8 cellular contexts compared by ENCODE assay signal in genomic region chr1:70204578-70204977, GRCh38. TPM values are rescaled to one million over a fixed set of nuclear protein-coding genes. Genes with fewer than 3 reads are reported as not detected.
A peak's percentile ranks its signal among the peaks of the same experiment; 100 is the strongest.
DNase-seq lines count a peak whose midpoint lies in the region; ATAC-seq and TF ChIP-seq lines count a peak whose summit lies in the region.

No MANE protein-coding gene starts in this region.

- TF ChIP-seq EP300 in neural cell (conservative IDR thresholded peaks at IDR 0.05; ENCODE audit: poor library complexity, severe bottlenecking): no peak

- H3K4me1 ChIP-seq in MM.1S (ENCODE audit: low read length) (peaks cover 15% of the 10 kb centered on the region), ectodermal cell (ENCODE audit: control insufficient read depth, insufficient read depth, low read length) (peaks cover 8% of the 10 kb centered on the region)

- H4K20me1 ChIP-seq in MM.1S (ENCODE audit: insufficient read depth, low read length) (no peaks in the 10 kb centered on the region), neural cell (ENCODE audit: insufficient read depth) (no peaks in the 10 kb centered on the region)

- no peak for TF ChIP-seq CTCF in MM.1S (IDR thresholded peaks at IDR 0.05; ENCODE audit: low read length)
- TF ChIP-seq CTCF in neural cell (IDR thresholded peaks at IDR 0.05; ENCODE audit: poor library complexity, severe bottlenecking): no peak

- H3K9me2 ChIP-seq in MM.1S (replicated peaks; ENCODE audit: insufficient read depth, low read length) (no peaks in the 10 kb centered on the region), neural cell (ENCODE audit: insufficient read depth, low read length) (no peaks in the 10 kb centered on the region)

- DNase-seq in COLO668 (lab: John Stamatoyannopoulos, UW; ENCODE audit: unreplicated experiment) (peak; percentile 25), MM.1S (no peak), NCI-H446 treated with DMSO at 0.1 percent for 48 hours (lab: John Stamatoyannopoulos, UW) (no peak)

- H2AFZ ChIP-seq in MM.1S (ENCODE audit: low read length) (peak overlapping the region; percentile 93; the same call in 1 of the 2 replicates), neural cell (ENCODE audit: low read depth, low read length) (peak overlapping the region; percentile 77)

- WGBS in ectodermal cell, 2 experiments: 3 to 7% methylated on average over 3 of the region's 3 CpGs

- no peak overlapping the region for H3K27ac ChIP-seq in MM.1S (ENCODE audit: low read length)
- no peak overlapping the region for H3K27ac ChIP-seq in ectodermal cell (ENCODE audit: insufficient read depth, low read depth, low read length, poor library complexity, severe bottlenecking)
- H3K27ac ChIP-seq in neural cell (ENCODE audit: low read length): peak overlapping the region; percentile 91

- H3K4me2 ChIP-seq in MM.1S (ENCODE audit: low read depth, low read length) (peak overlapping the region; percentile 87), neural cell (ENCODE audit: low read length) (peak overlapping the region; percentile 60)

- H3K9me3 ChIP-seq in MM.1S (replicated peaks; ENCODE audit: insufficient read depth, low read length): no peaks in the 10 kb centered on the region
- no peaks in the 10 kb centered on the region for H3K9me3 ChIP-seq in ectodermal cell (ENCODE audit: control insufficient read depth, low read length)
- H3K9me3 ChIP-seq in neural cell (ENCODE audit: low read length): no peaks in the 10 kb centered on the region

- TF ChIP-seq RAD21 in neural cell (conservative IDR thresholded peaks at IDR 0.05): no peak

- peaks cover 97% of the 10 kb centered on the region for H3K79me2 ChIP-seq in MM.1S (ENCODE audit: low read length)
- peaks cover 91% of the 10 kb centered on the region for H3K79me2 ChIP-seq in neural cell (replicated peaks; ENCODE audit: insufficient read depth, low read length)

- H3K27me3 ChIP-seq in MM.1S (replicated peaks; ENCODE audit: insufficient read depth, low read length) (no peaks in the 10 kb centered on the region), ectodermal cell (ENCODE audit: control insufficient read depth, insufficient read depth, low read length, poor library complexity, severe bottlenecking) (no peaks in the 10 kb centered on the region), neural cell (ENCODE audit: insufficient read depth, low read depth, low read length) (no peaks in the 10 kb centered on the region)

- H3K9ac ChIP-seq in MM.1S (ENCODE audit: low read length) (peak overlapping the region; percentile 89; the same call in 1 of the 2 replicates), neural cell (ENCODE audit: low read length) (peak overlapping the region; percentile 87)

- ATAC-seq in GM19023 (IDR thresholded peaks at IDR 0.05; ENCODE audit: unreplicated experiment) (no peak), GM18873 (IDR thresholded peaks at IDR 0.05; ENCODE audit: low FRiP score, unreplicated experiment) (no peak), HG02840 (IDR thresholded peaks at IDR 0.05; ENCODE audit: low FRiP score, unreplicated experiment) (no peak)

- H3K4me3 ChIP-seq in MM.1S (ENCODE audit: low read length) (peak overlapping the region; percentile 93), ectodermal cell (ENCODE audit: insufficient read depth, low read depth, low read length) (peak overlapping the region; percentile 98), neural cell (ENCODE audit: low read length) (peak overlapping the region; percentile 88)

- H3F3A ChIP-seq in MM.1S (ENCODE audit: insufficient read depth, low read length) (peaks cover 6% of the 10 kb centered on the region), neural cell (ENCODE audit: insufficient read depth, low read length, poor library complexity, severe bottlenecking) (no peaks in the 10 kb centered on the region)

- H3K36me3 ChIP-seq in MM.1S (replicated peaks; ENCODE audit: insufficient read depth, low read length) (no peaks in the 10 kb centered on the region), ectodermal cell (ENCODE audit: control insufficient read depth, insufficient read depth, low read length) (no peaks in the 10 kb centered on the region), neural cell (ENCODE audit: insufficient read depth, low read length) (no peaks in the 10 kb centered on the region)

TF ChIP-seq in neural cell, 6 proteins besides CTCF, POLR2A, EP300 and RAD21:
- TF ChIP-seq SMC3 (conservative IDR thresholded peaks at IDR 0.05; ENCODE audit: poor library complexity): no peak
- no peak for TF ChIP-seq TAF1 (IDR thresholded peaks at IDR 0.05; ENCODE audit: low read depth)
- no peak for TF ChIP-seq MXI1 (conservative IDR thresholded peaks at IDR 0.05; ENCODE audit: poor library complexity, severe bottlenecking)
- no peak for TF ChIP-seq EZH2 (IDR thresholded peaks at IDR 0.05; ENCODE audit: borderline replicate concordance, insufficient read depth, low read length, poor library complexity, severe bottlenecking)
- no peak for TF ChIP-seq REST (IDR thresholded peaks at IDR 0.05; ENCODE audit: borderline replicate concordance)
- no peak for TF ChIP-seq POLR2AphosphoS5 (IDR thresholded peaks at IDR 0.05)
TF ChIP-seq in neural cell: peak in this region for 0.

RNA-seq across cellular contexts. Expression of gene LRRC40, which starts 0.8 kb away (rescaled TPM):
- polyA plus RNA-seq in ectodermal cell (2013, experiment 1 of 4): 41.3 TPM
- 47.5 TPM for polyA plus RNA-seq in ectodermal cell (2013, experiment 2 of 4)
- 39.8 TPM for polyA plus RNA-seq in ectodermal cell (2013, experiment 3 of 4)
- polyA plus RNA-seq in ectodermal cell (2013, experiment 4 of 4): 44.2 TPM
- polyA plus RNA-seq in neural cell: 93.9 and 107 TPM in 2 replicates
- polyA minus RNA-seq in neural cell: 133 and 140 TPM in 2 replicates

RNA-seq across cellular contexts. Expression of gene SRSF11, which starts 16.6 kb away (rescaled TPM):
- polyA plus RNA-seq in ectodermal cell (2013, experiment 1 of 4): 275 TPM
- 274 TPM for polyA plus RNA-seq in ectodermal cell (2013, experiment 2 of 4)
- polyA plus RNA-seq in ectodermal cell (2013, experiment 3 of 4): 226 TPM
- polyA plus RNA-seq in ectodermal cell (2013, experiment 4 of 4): 261 TPM
- polyA plus RNA-seq in neural cell: 443 and 514 TPM in 2 replicates
- polyA minus RNA-seq in neural cell: 280 and 337 TPM in 2 replicates
